ENCODE assay signal across 18 cellular contexts in genomic region chr1:203581841-203582240, GRCh38. TPM values are rescaled to one million over a fixed set of nuclear protein-coding genes. Genes with fewer than 3 reads are reported as not detected.
DNase-seq lines count a peak whose midpoint lies in the region; ATAC-seq and TF ChIP-seq lines count a peak whose summit lies in the region.
"Had no signal": no experiment of that assay in that cellular context is flagged by ENCODE, and none has a peak within 500 bp of the region (broad histone marks: within the 10 kb centered on the region; RNA-seq: fewer than 3 reads in every experiment).

No MANE protein-coding gene starts in this region.

- WGBS in transverse colon (ENCODE audit: low coverage in 1 of 2), 2 donors, result 91% methylated on average over 8 of the region's 8 CpGs; no CpG with 5 or more reads in 1 of the 2 donors

- H3K9me3 Mint-ChIP-seq in stimulated activated effector memory CD8-positive, alpha-beta T cell treated with anti-CD3 and anti-CD28 coated beads, Interleukin-12 subunit alpha, Interleukin-12 subunit beta, amount 100 ng/mL, for 72 hours, result no peaks in the 10 kb centered on the region
- H3K9me3 Mint-ChIP-seq: CD4-positive, alpha-beta memory T cell had no signal

- peak overlapping the region; percentile 41 for H3K27ac Mint-ChIP-seq in stimulated activated effector memory CD8-positive, alpha-beta T cell treated with anti-CD3 and anti-CD28 coated beads, Interleukin-12 subunit alpha, Interleukin-12 subunit beta, amount 100 ng/mL, for 72 hours

- no peak for TF ChIP-seq EP300 in transverse colon (IDR thresholded peaks at IDR 0.05; ENCODE audit: low read depth)

- peak; percentile 71 for DNase-seq in GM04504 (ENCODE audit: low read depth)
- DNase-seq in NCI-H446 treated with DMSO at 0.1 percent for 48 hours (lab: John Stamatoyannopoulos, UW), result peak; percentile 89
- peak; percentile 19 to 29 for DNase-seq in cerebellar nuclear complex (lab: John Stamatoyannopoulos, UW)
- DNase-seq in stimulated activated effector memory CD8-positive, alpha-beta T cell treated with anti-CD3 and anti-CD28 coated beads, Interleukin-12 subunit alpha, Interleukin-12 subunit beta, amount 100 ng/mL, for 72 hours (ENCODE audit: low spot score in 2 of 2), result no peak
- DNase-seq in activated CD4-positive, alpha-beta T cell treated with anti-CD3 and anti-CD28 coated beads, Interleukin-2, amount 50 U/mL, for 1 hour, result no peak
- DNase-seq in transverse colon, result no peak
- DNase-seq: Calu3; CD4-positive, alpha-beta memory T cell; DMS53; MV-4-11; NCI-H1417; NCI-H187 treated with DMSO at 0.1 percent for 48 hours; NCI-H2171; NCI-H774; SW 1271 had no signal

- no peak for ATAC-seq in stimulated activated effector memory CD8-positive, alpha-beta T cell treated with anti-CD3 and anti-CD28 coated beads, Interleukin-12 subunit alpha, Interleukin-12 subunit beta, amount 100 ng/mL, for 72 hours
- ATAC-seq in GM18517 (IDR thresholded peaks at IDR 0.05; ENCODE audit: unreplicated experiment), result no peak
- ATAC-seq: HCT116 had no signal

- H3K4me1 Mint-ChIP-seq in stimulated activated effector memory CD8-positive, alpha-beta T cell treated with anti-CD3 and anti-CD28 coated beads, Interleukin-12 subunit alpha, Interleukin-12 subunit beta, amount 100 ng/mL, for 72 hours, result no peaks in the 10 kb centered on the region
- H3K4me1 Mint-ChIP-seq: CD4-positive, alpha-beta memory T cell had no signal

- H3K36me3 Mint-ChIP-seq in stimulated activated effector memory CD8-positive, alpha-beta T cell treated with anti-CD3 and anti-CD28 coated beads, Interleukin-12 subunit alpha, Interleukin-12 subunit beta, amount 100 ng/mL, for 72 hours, result no peaks in the 10 kb centered on the region
- H3K36me3 Mint-ChIP-seq: CD4-positive, alpha-beta memory T cell had no signal

- H3K36me3 ChIP-seq in transverse colon, result no peaks in the 10 kb centered on the region

- no peak overlapping the region for H3K4me3 Mint-ChIP-seq in stimulated activated effector memory CD8-positive, alpha-beta T cell treated with anti-CD3 and anti-CD28 coated beads, Interleukin-12 subunit alpha, Interleukin-12 subunit beta, amount 100 ng/mL, for 72 hours
- H3K4me3 Mint-ChIP-seq: CD4-positive, alpha-beta memory T cell had no signal

- no peaks in the 10 kb centered on the region for H3K27me3 ChIP-seq in transverse colon

- H3K9me3 ChIP-seq in transverse colon, result no peaks in the 10 kb centered on the region

- H3K4me1 ChIP-seq in transverse colon, result no peaks in the 10 kb centered on the region

- TF ChIP-seq CTCF in transverse colon (IDR thresholded peaks at IDR 0.05), result no peak

- H3K4me3 ChIP-seq in transverse colon, result no peak overlapping the region

- in situ Hi-C loops in transverse colon (cut with MboI; ENCODE audit: low pct_ligation_motif_present in 1 of 4, low pct_unique_long_range_greater_than_20kb in 1 of 4, low sequenced_read_pairs in 3 of 4), result no loop called here

- intact Hi-C loops in transverse colon (cut with DNase I; ENCODE audit: low total_unique reads), result no loop called here

- no peak for TF ChIP-seq POLR2A in transverse colon (IDR thresholded peaks at IDR 0.05)

- H3K27ac ChIP-seq in transverse colon, result no peak overlapping the region
- H3K27ac ChIP-seq: HL-60 had no signal

RNA-seq across cellular contexts. Expression of gene ATP2B4, which starts 44.8 kb away (rescaled TPM):
- total RNA-seq in transverse colon, result 100 to 1,000 TPM in 1 of 4 donors, 10 to 100 TPM in 3; 58.4 to 146 (median 79.6) TPM

Comparison
In these comparisons a context has a peak if more than half of its experiments do, and no peak if none do; other contexts are left out.
1. DNase-seq: peak in GM04504 (single experiment), NCI-H446 treated with DMSO at 0.1 percent for 48 hours (single experiment) and cerebellar nuclear complex (2 of 2); none in stimulated activated effector memory CD8-positive, alpha-beta T cell treated with anti-CD3 and anti-CD28 coated beads, Interleukin-12 subunit alpha, Interleukin-12 subunit beta, amount 100 ng/mL, for 72 hours (0 of 2), activated CD4-positive, alpha-beta T cell treated with anti-CD3 and anti-CD28 coated beads, Interleukin-2, amount 50 U/mL, for 1 hour (single experiment) and transverse colon (single experiment).